In genomic region chr1:146036241-146036989, GRCh38 we compare ENCODE assay signal across 8 cellular contexts. TPM values are rescaled to one million over a fixed set of nuclear protein-coding genes. Genes with fewer than 3 reads are reported as not detected.
A peak's percentile ranks its signal among the peaks of the same experiment; 100 is the strongest.
DNase-seq lines count a peak whose midpoint lies in the region; ATAC-seq and TF ChIP-seq lines count a peak whose summit lies in the region.

No MANE protein-coding gene starts in this region.

- peak overlapping the region; percentile 90 for H3K4me3 Mint-ChIP-seq in activated naive CD8-positive, alpha-beta T cell treated with anti-CD3 and anti-CD28 coated beads, Interleukin-2, amount 10 ng/mL, durations not matched to agents 7 days and 5 days

- intact Hi-C loops in transverse colon (cut with DNase I; ENCODE audit: low total_unique reads) = no loop called here

- H3K9me3 Mint-ChIP-seq in activated naive CD8-positive, alpha-beta T cell treated with anti-CD3 and anti-CD28 coated beads, Interleukin-2, amount 10 ng/mL, durations not matched to agents 7 days and 5 days = no peaks in the 10 kb centered on the region

- peaks cover 33% of the 10 kb centered on the region for H3K4me1 Mint-ChIP-seq in activated naive CD8-positive, alpha-beta T cell treated with anti-CD3 and anti-CD28 coated beads, Interleukin-2, amount 10 ng/mL, durations not matched to agents 7 days and 5 days

- TF ChIP-seq CTCF in transverse colon (IDR thresholded peaks at IDR 0.05) = no peak

- TF ChIP-seq POLR2A in transverse colon (IDR thresholded peaks at IDR 0.05) = no peak

- H3K27ac ChIP-seq in KOPT-K1 (ENCODE audit: low read depth, low read length, poor library complexity, severe bottlenecking) = peak overlapping the region; percentile 65
- H3K27ac ChIP-seq in transverse colon = peak overlapping the region; percentile 91 to 97 (median 96)

- H3K27me3 ChIP-seq in transverse colon = no peaks in the 10 kb centered on the region

- H3K4me3 ChIP-seq in transverse colon = peak overlapping the region in 2 of 4 donors; percentile 24 to 68

- H3K9me3 ChIP-seq in KOPT-K1 (ENCODE audit: insufficient read depth, low read length, poor library complexity, severe bottlenecking) (no peaks in the 10 kb centered on the region), transverse colon (no peaks in the 10 kb centered on the region)

- H3K4me1 ChIP-seq in transverse colon = peaks cover 0 to 39% (median 19%) of the 10 kb centered on the region in 4 donors

- no peak for TF ChIP-seq EP300 in transverse colon (IDR thresholded peaks at IDR 0.05; ENCODE audit: low read depth)

- ATAC-seq in activated naive CD8-positive, alpha-beta T cell treated with anti-CD3 and anti-CD28 coated beads, Interleukin-2, amount 10 ng/mL, durations not matched to agents 7 days and 5 days (ENCODE audit: low read depth) = no peak
- ATAC-seq in GM18909 (IDR thresholded peaks at IDR 0.05; ENCODE audit: poor library complexity, unreplicated experiment) = no peak

- H3K27ac Mint-ChIP-seq in activated naive CD8-positive, alpha-beta T cell treated with anti-CD3 and anti-CD28 coated beads, Interleukin-2, amount 10 ng/mL, durations not matched to agents 7 days and 5 days = peak overlapping the region; percentile 94

- H3K36me3 Mint-ChIP-seq in activated naive CD8-positive, alpha-beta T cell treated with anti-CD3 and anti-CD28 coated beads, Interleukin-2, amount 10 ng/mL, durations not matched to agents 7 days and 5 days = peaks cover 2% of the 10 kb centered on the region

- H3K36me3 ChIP-seq in KOPT-K1 (ENCODE audit: insufficient read depth, low read length) = no peaks in the 10 kb centered on the region
- no peaks in the 10 kb centered on the region for H3K36me3 ChIP-seq in transverse colon

- in situ Hi-C loops in transverse colon (cut with MboI; ENCODE audit: low pct_ligation_motif_present in 1 of 4, low pct_unique_long_range_greater_than_20kb in 1 of 4, low sequenced_read_pairs in 3 of 4) = no loop called here

- WGBS in transverse colon (ENCODE audit: low coverage in 1 of 2), 2 donors = 2 to 5% methylated on average over 7 to 10 of the region's 10 CpGs

- DNase-seq in DMS53 (lab: John Stamatoyannopoulos, UW) (peak; percentile 90), left kidney (ENCODE audit: low read depth, low spot score) (peak; percentile 36), transverse colon (no peak), occipital lobe (lab: John Stamatoyannopoulos, UW) (no peak), cortex of kidney (lab: John Stamatoyannopoulos, UW) (no peak)
- DNase-seq in activated naive CD8-positive, alpha-beta T cell treated with anti-CD3 and anti-CD28 coated beads, Interleukin-2, amount 10 ng/mL, durations not matched to agents 7 days and 5 days = no peak

- H3K27me3 Mint-ChIP-seq in activated naive CD8-positive, alpha-beta T cell treated with anti-CD3 and anti-CD28 coated beads, Interleukin-2, amount 10 ng/mL, durations not matched to agents 7 days and 5 days = peaks cover 11% of the 10 kb centered on the region

- POLR2A ChIA-PET in activated naive CD8-positive, alpha-beta T cell treated with anti-CD3 and anti-CD28 coated beads, Interleukin-2, amount 10 ng/mL, durations not matched to agents 7 days and 5 days (lab: Charles Lee) = interaction anchor here (1.0 to 7.4 kb wide), 10 partner anchors 13 to 213 kb away, joined by 3 to 132 read pairs (median 9); partner anchors contain the start of genes ANKRD34A, PIAS3, POLR3C and POLR3GL

RNA-seq across cellular contexts. Expression of gene HJV, which starts 14.9 kb away (rescaled TPM):
- total RNA-seq in activated naive CD8-positive, alpha-beta T cell treated with anti-CD3 and anti-CD28 coated beads, Interleukin-2, amount 10 ng/mL, durations not matched to agents 7 days and 5 days = not detected
- total RNA-seq in transverse colon (under 1 TPM in 1 of 4 donors, not detected in 3; 0.27 TPM), occipital lobe (not detected)

RNA-seq across cellular contexts. Expression of gene TXNIP, which starts 40.0 kb away (rescaled TPM):
- 100 to 1,000 TPM; 678 to 725 TPM for total RNA-seq in activated naive CD8-positive, alpha-beta T cell treated with anti-CD3 and anti-CD28 coated beads, Interleukin-2, amount 10 ng/mL, durations not matched to agents 7 days and 5 days
- total RNA-seq in transverse colon (1,000 to 10,000 TPM in 2 of 4 donors, 100 to 1,000 TPM in 2; 296 to 2,602 (median 982) TPM), occipital lobe (317 TPM)

Comparison
In these comparisons a context has a peak if more than half of its experiments do, and no peak if none do; other contexts are left out.
1. DNase-seq: peak in DMS53 (single experiment) and left kidney (single experiment); none in activated naive CD8-positive, alpha-beta T cell treated with anti-CD3 and anti-CD28 coated beads, Interleukin-2, amount 10 ng/mL, durations not matched to agents 7 days and 5 days (single experiment), transverse colon (single experiment), occipital lobe (single experiment) and cortex of kidney (single experiment).